25 cellular contexts compared by ENCODE assay signal in genomic region chr12:40013292-40013691, GRCh38.
"Had no signal": no experiment of that assay in that cellular context is flagged by ENCODE, and none has a peak within 500 bp of the region (broad histone marks: within the 10 kb centered on the region; RNA-seq: fewer than 3 reads in every experiment).

No MANE protein-coding gene starts in this region.

- H3K27me3 ChIP-seq: neural progenitor cell, neutrophil, right lobe of liver, suprapubic skin, tibial artery, uterus had no signal

- H3K36me3 Mint-ChIP-seq: naive B cell, natural killer cell, neural progenitor cell, type B pancreatic cell had no signal

- H3K4me1 Mint-ChIP-seq: neural progenitor cell had no signal

- DNase-seq: hippocampal formation; kidney glomerular epithelial cell; left cardiac atrium; lower lobe of right lung; mammary epithelial cell; naive B cell; natural killer cell; nephron progenitor cell; occipital lobe; psoas muscle; right lobe of liver; stimulated activated CD4-positive, alpha-beta T cell treated with anti-CD3 and anti-CD28 coated beads, Interleukin-1b, Interleukin-23, amount 100 ng/mL, for 48 hours; stimulated activated CD4-positive, alpha-beta T cell treated with anti-CD3 and anti-CD28 coated beads, Interleukin-2, amount 100 ng/mL, for 48 hours; stimulated activated naive CD4-positive, alpha-beta T cell; tibial artery; uterus had no signal

- H3K4me3 ChIP-seq: lower lobe of right lung, neural progenitor cell, psoas muscle, right lobe of liver, smooth muscle cell, suprapubic skin, thoracic aorta, tibial artery, uterus had no signal

- ATAC-seq: left lobe of liver, lower lobe of right lung, natural killer cell, psoas muscle had no signal

- H3K36me3 ChIP-seq: lower lobe of right lung, neural progenitor cell, neutrophil, right lobe of liver, suprapubic skin, thoracic aorta, tibial artery, uterus had no signal

- H3K9me3 ChIP-seq: lower lobe of right lung, neutrophil, psoas muscle, right lobe of liver, suprapubic skin, thoracic aorta, tibial artery, uterus had no signal

- H3K4me1 ChIP-seq: neural progenitor cell, psoas muscle, right lobe of liver, suprapubic skin, uterus had no signal

- H3K27ac Mint-ChIP-seq: natural killer cell, nephron progenitor cell, neural progenitor cell, type B pancreatic cell had no signal

- H3K9me3 Mint-ChIP-seq: naive B cell; natural killer cell; nephron progenitor cell; neural progenitor cell; stimulated activated naive CD8-positive, alpha-beta T cell treated with anti-CD3 and anti-CD28 coated beads, Interleukin-15, Interleukin-2, amounts not matched to agents 100 ng/mL and 50 ng/mL, for 24 hours; type B pancreatic cell had no signal

- H3K9ac ChIP-seq: neural progenitor cell, parathyroid adenoma had no signal

- H3K4me3 Mint-ChIP-seq: natural killer cell; nephron progenitor cell; neural progenitor cell; stimulated activated naive CD8-positive, alpha-beta T cell treated with anti-CD3 and anti-CD28 coated beads, Interleukin-15, Interleukin-2, amounts not matched to agents 100 ng/mL and 50 ng/mL, for 24 hours; type B pancreatic cell had no signal

- H3K27me3 Mint-ChIP-seq: naive B cell; stimulated activated naive CD8-positive, alpha-beta T cell treated with anti-CD3 and anti-CD28 coated beads, Interleukin-15, Interleukin-2, amounts not matched to agents 100 ng/mL and 50 ng/mL, for 24 hours; type B pancreatic cell had no signal

- H3K27ac ChIP-seq: lower lobe of right lung, neural progenitor cell, neutrophil, parathyroid adenoma, psoas muscle, right lobe of liver, suprapubic skin, thoracic aorta, tibial artery had no signal
